10 cellular contexts compared by ENCODE assay signal in the genomic region with DNA sequence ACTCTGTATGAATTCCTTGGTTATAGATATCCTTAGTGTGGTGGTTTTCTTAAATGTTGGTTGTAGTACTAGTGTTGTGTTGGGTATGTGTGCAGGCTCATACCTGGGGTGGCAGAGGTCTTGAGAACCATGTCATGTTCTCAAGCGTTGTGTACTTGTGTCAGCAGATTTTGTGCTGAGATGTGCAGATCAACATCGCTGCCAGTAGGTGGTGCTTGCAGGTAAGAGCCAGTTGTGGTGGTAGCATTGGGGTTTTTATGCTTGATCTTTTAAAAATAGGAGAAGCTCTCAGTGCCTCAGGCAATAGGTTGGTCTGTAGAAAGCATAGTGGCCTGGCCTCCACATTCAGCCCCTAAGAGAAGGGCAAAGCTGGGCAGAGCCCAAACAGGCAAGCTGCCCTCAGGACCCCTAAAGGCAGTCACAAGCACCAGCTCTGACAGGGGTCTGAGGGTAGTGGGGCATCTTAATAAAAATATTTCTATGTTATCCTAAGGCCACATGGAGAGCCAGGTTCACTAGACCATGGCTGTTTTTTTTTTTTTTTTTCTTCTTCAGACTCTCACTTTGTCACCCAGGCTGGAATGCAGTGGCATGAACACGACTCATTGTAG.
A peak's percentile ranks its signal among the peaks of the same experiment; 100 is the strongest.
DNase-seq lines count a peak whose midpoint lies in the region; ATAC-seq and TF ChIP-seq lines count a peak whose summit lies in the region.
"Had no signal": no experiment of that assay in that cellular context is flagged by ENCODE, and none has a peak within 500 bp of the region (broad histone marks: within the 10 kb centered on the region; RNA-seq: fewer than 3 reads in every experiment).

No MANE protein-coding gene starts in this region.

- H4K8ac ChIP-seq in trophoblast cell (ENCODE audit: low read depth, low read length) = no peak overlapping the region

- H4K20me1 ChIP-seq in PC-3 (ENCODE audit: low read length) = no peaks in the 10 kb centered on the region

- in situ Hi-C loops in GM13976 (cut with MboI; ENCODE audit: low sequenced_read_pairs, unreplicated experiment) = loop anchor here (10.0 to 25.0 kb wide), 3 partner anchors 565 to 933 kb away; no protein-coding TSS in a partner anchor

- H3K9ac ChIP-seq in PC-3 (ENCODE audit: low read length) (no peak overlapping the region), trophoblast cell (ENCODE audit: low read length) (no peak overlapping the region)

- H3K4me2 ChIP-seq in PC-3 (ENCODE audit: low read length) = no peak overlapping the region
- no peak overlapping the region for H3K4me2 ChIP-seq in trophoblast cell (ENCODE audit: low read length)

- no CpG with 5 or more reads among the region's 3 CpGs for WGBS in trophoblast cell (ENCODE audit: extremely low coverage, insufficient coverage, insufficient read length)

- BruUV-seq in PC-3 (replicated peaks; lab: Mats Ljungman, UMichigan) = no TSS peak

- H3K23ac ChIP-seq in trophoblast cell (ENCODE audit: low read length) = no peak overlapping the region

- H3K36me3 ChIP-seq in PC-3 (ENCODE audit: low read depth, low read length) (no peaks in the 10 kb centered on the region), trophoblast cell (ENCODE audit: control insufficient read depth in 1 of 2, insufficient read depth in 2 of 2, low read length in 2 of 2) (no peaks in the 10 kb centered on the region)
- H3K36me3 ChIP-seq: SJSA1 had no signal

- no peaks in the 10 kb centered on the region for H3K9me2 ChIP-seq in PC-3 (replicated peaks; ENCODE audit: low read length)

- no peak overlapping the region for H2AFZ ChIP-seq in PC-3 (ENCODE audit: low read length)
- H2AFZ ChIP-seq in trophoblast cell (ENCODE audit: insufficient read depth, low read length, poor library complexity) = no peak overlapping the region

- no peak overlapping the region for H3K27ac ChIP-seq in C4-2B
- H3K27ac ChIP-seq in PC-3 (ENCODE audit: low read length) = no peak overlapping the region
- H3K27ac ChIP-seq in trophoblast cell (ENCODE audit: low read depth, low read length) = no peak overlapping the region
- H3K27ac ChIP-seq: SJSA1 had no signal

- DNase-seq in GM13976 (ENCODE audit: low spot score) (peak; percentile 56), PC-3 (peak; percentile 52), erythroblast (lab: John Stamatoyannopoulos, UW) (peak; percentile 16 to 38), trophoblast cell (peak; percentile 51 to 72), occipital lobe (lab: John Stamatoyannopoulos, UW) (no peak), UCSD-AML1 (lab: John Stamatoyannopoulos, UW; ENCODE audit: unreplicated experiment) (no peak)
- DNase-seq: naive B cell had no signal

- no peak overlapping the region for H4K91ac ChIP-seq in trophoblast cell (ENCODE audit: low read depth, low read length)

- no peak overlapping the region for H3K18ac ChIP-seq in trophoblast cell (ENCODE audit: low read length)

- H3K27me3 ChIP-seq in PC-3 (ENCODE audit: low read length) (peaks cover 14% of the 10 kb centered on the region), trophoblast cell (ENCODE audit: insufficient read depth, low read length) (no peaks in the 10 kb centered on the region)

- H3K79me2 ChIP-seq in PC-3 (ENCODE audit: low read length) (no peaks in the 10 kb centered on the region), trophoblast cell (ENCODE audit: control insufficient read depth, insufficient read depth, low read length, poor library complexity) (no peaks in the 10 kb centered on the region)

- H2BK120ac ChIP-seq in trophoblast cell (ENCODE audit: insufficient read depth, low read length, poor library complexity) = no peak overlapping the region

- no peaks in the 10 kb centered on the region for H3F3A ChIP-seq in PC-3 (ENCODE audit: low read length, unreplicated experiment)

- H3K79me1 ChIP-seq in trophoblast cell (ENCODE audit: low read length) = no peaks in the 10 kb centered on the region

- no peak overlapping the region for H3K14ac ChIP-seq in trophoblast cell (ENCODE audit: low read length)

- no peak overlapping the region for H2BK12ac ChIP-seq in trophoblast cell (ENCODE audit: low read length)

- no peak overlapping the region for H2AK5ac ChIP-seq in trophoblast cell (ENCODE audit: low read length)

- TF ChIP-seq CTCF in C4-2B (conservative IDR thresholded peaks at IDR 0.05) (peak; percentile 88), GM13976 (IDR thresholded peaks at IDR 0.05; ENCODE audit: borderline replicate concordance, control extremely low read depth, extremely low read depth, insufficient read depth, missing control alignments) (peak; percentile 70), PC-3 (conservative IDR thresholded peaks at IDR 0.05; ENCODE audit: low read depth, low read length) (peak; percentile 68)

- CTCF ChIA-PET in PC-3 (lab: Charles Lee) = no interaction called here

- H3K4me3 ChIP-seq in PC-3 (ENCODE audit: low read length) (no peak overlapping the region), trophoblast cell (ENCODE audit: low read depth, low read length) (no peak overlapping the region)
- H3K4me3 ChIP-seq: SJSA1 had no signal

- H4K12ac ChIP-seq in trophoblast cell (ENCODE audit: low read depth, low read length) = no peak overlapping the region

- H3K9me3 ChIP-seq in PC-3 (ENCODE audit: low read length) = no peaks in the 10 kb centered on the region
- no peaks in the 10 kb centered on the region for H3K9me3 ChIP-seq in trophoblast cell (ENCODE audit: insufficient read depth, low read depth, low read length)
- H3K9me3 ChIP-seq: SJSA1 had no signal

- POLR2A ChIA-PET in PC-3 (lab: Charles Lee; ENCODE audit: unreplicated experiment) = no interaction called here

- H2BK5ac ChIP-seq in trophoblast cell (ENCODE audit: low read depth, low read length, poor library complexity) = no peak overlapping the region

- TF ChIP-seq POLR2A in erythroblast (IDR thresholded peaks at IDR 0.05; ENCODE audit: low read length) = no peak

- ATAC-seq in HG03378 (IDR thresholded peaks at IDR 0.05; ENCODE audit: unreplicated experiment) = peak; percentile 85
- ATAC-seq in PC-3 = peak; percentile 56

- no peaks in the 10 kb centered on the region for H3K4me1 ChIP-seq in PC-3 (ENCODE audit: insufficient read depth, low read length)
- no peaks in the 10 kb centered on the region for H3K4me1 ChIP-seq in trophoblast cell (ENCODE audit: control insufficient read depth in 1 of 2, insufficient read depth in 2 of 2, low read length in 2 of 2)
- H3K4me1 ChIP-seq: SJSA1 had no signal

- no peak overlapping the region for H3K4ac ChIP-seq in trophoblast cell (ENCODE audit: low read depth, low read length)

- intact Hi-C loops in PC-3 (cut with micrococcal nuclease) = loop anchor here (5.0 kb wide), 1 partner anchor 930 kb away; no protein-coding TSS in a partner anchor

Comparison
In these comparisons a context has a peak if more than half of its experiments do, and no peak if none do; other contexts are left out.
1. DNase-seq: peak in GM13976 (single experiment), PC-3 (single experiment), erythroblast (2 of 2) and trophoblast cell (2 of 2); none in occipital lobe (single experiment) and UCSD-AML1 (single experiment).
2. Peak in every context shown above with its lines, with median percentiles within 50 percentile points of each other: CTCF ChIP-seq.